Comparison of ENCODE assay signal across 8 cellular contexts in genomic region chr5:1763548-1763911, GRCh38. TPM values are rescaled to one million over a fixed set of nuclear protein-coding genes. Genes with fewer than 3 reads are reported as not detected.
DNase-seq lines count a peak whose midpoint lies in the region; ATAC-seq and TF ChIP-seq lines count a peak whose summit lies in the region.

No MANE protein-coding gene starts in this region.

- no peak overlapping the region for H3K4me3 Mint-ChIP-seq in T-helper 2 cell treated with Interferon-gamma antibody and Interleukin-4, amounts not matched to agents 5 μg/mL and 100 μg/mL, for 36 hours
- H3K4me3 Mint-ChIP-seq in activated T-cell treated with anti-CD3 and anti-CD28 coated beads, Interleukin-2, amount 50 U/mL, for 72 hours, result no peak overlapping the region
- no peak overlapping the region for H3K4me3 Mint-ChIP-seq in progenitor cell of endocrine pancreas (ENCODE audit: low read depth)

- no peaks in the 10 kb centered on the region for H3K4me1 Mint-ChIP-seq in T-helper 2 cell treated with Interferon-gamma antibody and Interleukin-4, amounts not matched to agents 5 μg/mL and 100 μg/mL, for 36 hours (ENCODE audit: low read depth)
- H3K4me1 Mint-ChIP-seq in activated T-cell treated with anti-CD3 and anti-CD28 coated beads, Interleukin-2, amount 50 U/mL, for 72 hours (ENCODE audit: low read depth), result no peaks in the 10 kb centered on the region
- H3K4me1 Mint-ChIP-seq in progenitor cell of endocrine pancreas (ENCODE audit: low read depth), result no peaks in the 10 kb centered on the region

- no peaks in the 10 kb centered on the region for H3K36me3 ChIP-seq in MG63

- peak; percentile 59 to 67 for ATAC-seq in activated T-cell treated with anti-CD3 and anti-CD28 coated beads, Interleukin-2, amount 50 U/mL, for 72 hours (replicated peaks in 1 of 2)
- ATAC-seq in HG03280 (IDR thresholded peaks at IDR 0.05; ENCODE audit: unreplicated experiment) (no peak), HG03045 (IDR thresholded peaks at IDR 0.05; ENCODE audit: unreplicated experiment) (no peak)

- DNase-seq in T-helper 2 cell, result peak in 3 of 5 experiments; percentile 20 to 45 (median 22)
- no peak for DNase-seq in T-helper 2 cell treated with Interferon-gamma antibody and Interleukin-4, amounts not matched to agents 5 μg/mL and 100 μg/mL, for 36 hours (ENCODE audit: low spot score)
- DNase-seq in MG63, result peak; percentile 77
- DNase-seq in activated T-cell treated with anti-CD3 and anti-CD28 coated beads, Interleukin-2, amount 50 U/mL, for 72 hours, result peak; percentile 47 to 54
- peak; percentile 58 for DNase-seq in foreskin melanocyte
- DNase-seq in progenitor cell of endocrine pancreas (ENCODE audit: low spot score, unreplicated experiment), result no peak

- peaks cover 3% of the 10 kb centered on the region for H3K9me3 Mint-ChIP-seq in T-helper 2 cell treated with Interferon-gamma antibody and Interleukin-4, amounts not matched to agents 5 μg/mL and 100 μg/mL, for 36 hours
- H3K9me3 Mint-ChIP-seq in activated T-cell treated with anti-CD3 and anti-CD28 coated beads, Interleukin-2, amount 50 U/mL, for 72 hours, result peaks cover 1% of the 10 kb centered on the region in 2 donors
- peaks cover 1% of the 10 kb centered on the region for H3K9me3 Mint-ChIP-seq in progenitor cell of endocrine pancreas (ENCODE audit: low read depth)

- peaks cover 5% of the 10 kb centered on the region for H3K27me3 Mint-ChIP-seq in T-helper 2 cell treated with Interferon-gamma antibody and Interleukin-4, amounts not matched to agents 5 μg/mL and 100 μg/mL, for 36 hours (ENCODE audit: low read depth)
- H3K27me3 Mint-ChIP-seq in activated T-cell treated with anti-CD3 and anti-CD28 coated beads, Interleukin-2, amount 50 U/mL, for 72 hours (ENCODE audit: low read depth), result peaks cover 18% of the 10 kb centered on the region
- peaks cover 29% of the 10 kb centered on the region for H3K27me3 Mint-ChIP-seq in progenitor cell of endocrine pancreas

- TF ChIP-seq CTCF in progenitor cell of endocrine pancreas (IDR thresholded peaks at IDR 0.05; ENCODE audit: unreplicated experiment), result peak; percentile 66

- no peak overlapping the region for H3K27ac Mint-ChIP-seq in T-helper 2 cell treated with Interferon-gamma antibody and Interleukin-4, amounts not matched to agents 5 μg/mL and 100 μg/mL, for 36 hours
- no peak overlapping the region for H3K27ac Mint-ChIP-seq in activated T-cell treated with anti-CD3 and anti-CD28 coated beads, Interleukin-2, amount 50 U/mL, for 72 hours
- no peak overlapping the region for H3K27ac Mint-ChIP-seq in progenitor cell of endocrine pancreas

- no peaks in the 10 kb centered on the region for H3K27me3 ChIP-seq in MG63

- no peaks in the 10 kb centered on the region; the same call in 1 of the 2 replicates for H3K9me3 ChIP-seq in MG63

- H3K4me3 ChIP-seq in MG63, result no peak overlapping the region

- H3K36me3 Mint-ChIP-seq in T-helper 2 cell treated with Interferon-gamma antibody and Interleukin-4, amounts not matched to agents 5 μg/mL and 100 μg/mL, for 36 hours (ENCODE audit: low read depth), result no peaks in the 10 kb centered on the region
- no peaks in the 10 kb centered on the region for H3K36me3 Mint-ChIP-seq in activated T-cell treated with anti-CD3 and anti-CD28 coated beads, Interleukin-2, amount 50 U/mL, for 72 hours (ENCODE audit: insufficient read depth in 2 of 2)
- no peaks in the 10 kb centered on the region for H3K36me3 Mint-ChIP-seq in progenitor cell of endocrine pancreas (ENCODE audit: insufficient read depth)

RNA-seq across cellular contexts. Expression of gene MRPL36, which starts 36.1 kb away (rescaled TPM):
- total RNA-seq in MG63 (2014; rRNA removed; shearing (Covaris generic); ENCODE audit: low replicate concordance), result 188 and 248 TPM in 2 replicates
- total RNA-seq in activated T-cell treated with anti-CD3 and anti-CD28 coated beads, Interleukin-2, amount 50 U/mL, for 72 hours, result 10 to 100 TPM; 48.1 to 52.2 TPM
- 40.5 and 40.6 TPM in 2 replicates for total RNA-seq in progenitor cell of endocrine pancreas

RNA-seq across cellular contexts. Expression of gene NDUFS6, which starts 37.7 kb away (rescaled TPM):
- 172 and 215 TPM in 2 replicates for total RNA-seq in MG63 (2014; rRNA removed; shearing (Covaris generic); ENCODE audit: low replicate concordance)
- 10 to 100 TPM; 21.9 to 22.3 TPM for total RNA-seq in activated T-cell treated with anti-CD3 and anti-CD28 coated beads, Interleukin-2, amount 50 U/mL, for 72 hours
- 33.0 and 36.4 TPM in 2 replicates for total RNA-seq in progenitor cell of endocrine pancreas

Comparison
In these comparisons a context has a peak if more than half of its experiments do, and no peak if none do; other contexts are left out.
1. DNase-seq: peak in T-helper 2 cell (3 of 5), MG63 (single experiment), activated T-cell treated with anti-CD3 and anti-CD28 coated beads, Interleukin-2, amount 50 U/mL, for 72 hours (2 of 2) and foreskin melanocyte (single experiment); none in T-helper 2 cell treated with Interferon-gamma antibody and Interleukin-4, amounts not matched to agents 5 μg/mL and 100 μg/mL, for 36 hours (single experiment) and progenitor cell of endocrine pancreas (single experiment).
2. ATAC-seq: peak in activated T-cell treated with anti-CD3 and anti-CD28 coated beads, Interleukin-2, amount 50 U/mL, for 72 hours (2 of 2); none in HG03280 (single experiment) and HG03045 (single experiment).